In the genomic region with DNA sequence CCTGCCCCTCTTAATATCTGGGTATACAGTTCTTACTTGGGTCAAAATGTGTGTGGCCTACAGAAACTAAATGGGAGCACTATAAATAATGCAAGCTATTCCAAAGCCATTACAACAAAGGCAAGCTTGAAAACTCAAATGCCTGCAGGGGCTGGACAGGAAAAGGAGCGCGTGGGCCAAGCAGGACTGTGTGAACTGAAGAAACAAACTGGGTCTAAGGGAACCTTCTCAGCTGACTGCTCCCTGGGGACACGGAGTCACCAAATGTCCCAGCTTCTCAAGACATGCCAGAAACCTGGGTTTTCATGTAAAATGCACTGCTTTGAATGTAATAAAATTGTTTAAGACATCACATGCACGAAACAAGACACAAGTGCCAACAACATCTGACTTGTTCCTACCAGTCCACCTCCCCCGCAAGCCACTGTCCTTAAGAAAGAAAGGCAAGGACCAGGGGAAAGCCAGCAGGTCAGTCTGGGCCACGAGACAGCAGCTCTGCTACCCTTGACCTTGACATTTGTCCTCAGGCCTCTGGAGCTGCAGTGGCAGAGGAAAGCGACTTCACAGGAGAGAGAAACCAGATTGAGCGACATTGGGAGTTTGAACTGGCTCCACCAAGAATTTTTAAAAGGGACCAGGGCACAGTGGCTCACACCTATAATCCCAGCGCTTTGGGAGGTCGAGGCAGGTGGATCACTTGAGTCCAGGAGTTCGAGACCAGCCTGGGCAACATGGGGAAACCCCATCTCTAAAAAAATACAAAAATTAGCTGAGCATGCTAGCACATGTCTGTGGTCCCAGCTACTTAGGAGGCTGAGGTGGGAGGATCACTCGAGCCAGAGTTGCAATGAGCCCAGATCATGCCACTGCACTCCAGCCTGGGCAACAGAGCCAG, we compare ENCODE assay signal across 1 cellular context.
TF ChIP-seq lines count a peak whose summit lies in the region.

No MANE protein-coding gene starts in this region.

TF ChIP-seq in A549, 52 proteins besides CTCF, POLR2A, EP300 and RAD21 (continued from another document):
- TF ChIP-seq, protein P1, sequence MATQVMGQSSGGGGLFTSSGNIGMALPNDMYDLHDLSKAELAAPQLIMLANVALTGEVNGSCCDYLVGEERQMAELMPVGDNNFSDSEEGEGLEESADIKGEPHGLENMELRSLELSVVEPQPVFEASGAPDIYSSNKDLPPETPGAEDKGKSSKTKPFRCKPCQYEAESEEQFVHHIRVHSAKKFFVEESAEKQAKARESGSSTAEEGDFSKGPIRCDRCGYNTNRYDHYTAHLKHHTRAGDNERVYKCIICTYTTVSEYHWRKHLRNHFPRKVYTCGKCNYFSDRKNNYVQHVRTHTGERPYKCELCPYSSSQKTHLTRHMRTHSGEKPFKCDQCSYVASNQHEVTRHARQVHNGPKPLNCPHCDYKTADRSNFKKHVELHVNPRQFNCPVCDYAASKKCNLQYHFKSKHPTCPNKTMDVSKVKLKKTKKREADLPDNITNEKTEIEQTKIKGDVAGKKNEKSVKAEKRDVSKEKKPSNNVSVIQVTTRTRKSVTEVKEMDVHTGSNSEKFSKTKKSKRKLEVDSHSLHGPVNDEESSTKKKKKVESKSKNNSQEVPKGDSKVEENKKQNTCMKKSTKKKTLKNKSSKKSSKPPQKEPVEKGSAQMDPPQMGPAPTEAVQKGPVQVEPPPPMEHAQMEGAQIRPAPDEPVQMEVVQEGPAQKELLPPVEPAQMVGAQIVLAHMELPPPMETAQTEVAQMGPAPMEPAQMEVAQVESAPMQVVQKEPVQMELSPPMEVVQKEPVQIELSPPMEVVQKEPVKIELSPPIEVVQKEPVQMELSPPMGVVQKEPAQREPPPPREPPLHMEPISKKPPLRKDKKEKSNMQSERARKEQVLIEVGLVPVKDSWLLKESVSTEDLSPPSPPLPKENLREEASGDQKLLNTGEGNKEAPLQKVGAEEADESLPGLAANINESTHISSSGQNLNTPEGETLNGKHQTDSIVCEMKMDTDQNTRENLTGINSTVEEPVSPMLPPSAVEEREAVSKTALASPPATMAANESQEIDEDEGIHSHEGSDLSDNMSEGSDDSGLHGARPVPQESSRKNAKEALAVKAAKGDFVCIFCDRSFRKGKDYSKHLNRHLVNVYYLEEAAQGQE (IDR thresholded peaks at IDR 0.05): no peak
- TF ChIP-seq EHMT2 (IDR thresholded peaks at IDR 0.05; ENCODE audit: low read depth) (no peak), FOSL2 (IDR thresholded peaks at IDR 0.05) (no peak), FOSL2 (CRISPR knock-in tag; IDR thresholded peaks at IDR 0.05) (no peak), SMC3 (IDR thresholded peaks at IDR 0.05) (no peak), SREBF2 (IDR thresholded peaks at IDR 0.05) (no peak), NR3C1 (IDR thresholded peaks at IDR 0.05) (no peak), ZNF302 (CRISPR knock-in tag; IDR thresholded peaks at IDR 0.05) (no peak), HOXB5 (CRISPR knock-in tag; IDR thresholded peaks at IDR 0.05) (no peak), POLR2AphosphoS2 (conservative IDR thresholded peaks at IDR 0.05; ENCODE audit: low read length) (no peak), RCOR1 (IDR thresholded peaks at IDR 0.05; ENCODE audit: low read depth, low read length) (no peak), JUNB (IDR thresholded peaks at IDR 0.05) (no peak), PHF8 (IDR thresholded peaks at IDR 0.05; ENCODE audit: borderline replicate concordance, low read depth) (no peak), ZSCAN20 (CRISPR knock-in tag; IDR thresholded peaks at IDR 0.05) (no peak)
- TF ChIP-seq, protein P2, sequence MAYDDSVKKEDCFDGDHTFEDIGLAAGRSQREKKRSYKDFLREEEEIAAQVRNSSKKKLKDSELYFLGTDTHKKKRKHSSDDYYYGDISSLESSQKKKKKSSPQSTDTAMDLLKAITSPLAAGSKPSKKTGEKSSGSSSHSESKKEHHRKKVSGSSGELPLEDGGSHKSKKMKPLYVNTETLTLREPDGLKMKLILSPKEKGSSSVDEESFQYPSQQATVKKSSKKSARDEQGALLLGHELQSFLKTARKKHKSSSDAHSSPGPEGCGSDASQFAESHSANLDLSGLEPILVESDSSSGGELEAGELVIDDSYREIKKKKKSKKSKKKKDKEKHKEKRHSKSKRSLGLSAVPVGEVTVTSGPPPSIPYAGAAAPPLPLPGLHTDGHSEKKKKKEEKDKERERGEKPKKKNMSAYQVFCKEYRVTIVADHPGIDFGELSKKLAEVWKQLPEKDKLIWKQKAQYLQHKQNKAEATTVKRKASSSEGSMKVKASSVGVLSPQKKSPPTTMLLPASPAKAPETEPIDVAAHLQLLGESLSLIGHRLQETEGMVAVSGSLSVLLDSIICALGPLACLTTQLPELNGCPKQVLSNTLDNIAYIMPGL (CRISPR knock-in tag; IDR thresholded peaks at IDR 0.05; ENCODE audit: borderline replicate concordance): no peak
